Comparison of ENCODE assay signal across 26 cellular contexts in the genomic region with DNA sequence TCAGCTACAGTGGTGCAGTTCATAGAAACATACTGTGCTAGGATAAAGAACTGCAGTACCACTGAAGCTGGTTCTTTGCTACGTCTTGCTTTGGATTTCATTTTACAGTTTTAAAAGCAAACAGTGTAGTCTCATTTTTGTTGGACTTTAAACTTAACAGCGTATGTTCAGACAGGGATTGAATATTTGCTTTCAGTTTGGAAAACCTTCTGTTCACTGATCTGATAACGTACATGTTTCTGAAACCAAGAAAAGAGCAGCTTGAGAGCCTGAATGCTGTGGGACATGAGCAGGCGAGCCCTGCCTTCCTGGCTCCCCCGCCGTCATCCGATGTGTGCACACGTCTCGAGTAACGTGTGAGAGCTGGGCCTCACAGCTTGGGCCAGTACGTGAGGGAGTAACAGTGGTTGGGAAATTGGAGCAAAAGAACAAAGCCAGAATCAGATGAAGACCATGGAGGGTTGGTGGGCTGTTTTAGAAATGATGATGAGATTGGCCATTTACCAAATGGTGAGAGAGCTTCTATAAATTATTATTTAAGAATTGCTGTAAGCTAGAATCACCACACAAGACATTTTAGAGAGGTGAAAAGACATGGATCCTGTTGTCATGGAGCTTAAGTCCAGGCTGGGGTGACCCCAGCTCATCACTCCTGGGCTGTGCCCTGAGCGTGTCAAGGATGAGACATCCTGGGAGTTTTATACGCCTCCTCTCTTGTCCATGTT. TPM values are rescaled to one million over a fixed set of nuclear protein-coding genes. Genes with fewer than 3 reads are reported as not detected.
DNase-seq lines count a peak whose midpoint lies in the region; ATAC-seq, FAIRE-seq and TF ChIP-seq lines count a peak whose summit lies in the region.
"Had no signal": no experiment of that assay in that cellular context is flagged by ENCODE, and none has a peak within 500 bp of the region (broad histone marks: within the 10 kb centered on the region; RNA-seq: fewer than 3 reads in every experiment).

No MANE protein-coding gene starts in this region.

- 96 to 98% methylated on average over 13 of the region's 13 CpGs for whole genome bisulfite sequencing in heart right ventricle, 2 donors

- CTCF ChIA-PET in endothelial cell of umbilical vein (lab: Charles Lee) = interaction anchor here (1.5 kb wide), 1 partner anchor 115 kb away, joined by 5 read pairs; no protein-coding TSS in a partner anchor

- no peaks in the 10 kb centered on the region for H3K9me1 ChIP-seq in endothelial cell of umbilical vein (replicated peaks; ENCODE audit: control insufficient read depth, extremely low read depth, insufficient read depth, low read length)

- H3K4me3 ChIP-seq in heart right ventricle (no peak overlapping the region), endothelial cell of umbilical vein (replicated peaks in 1 of 3; ENCODE audit: insufficient read depth in 1 of 3, low read depth in 1 of 3, low read length in 3 of 3) (no peak overlapping the region), ascending aorta (no peak overlapping the region)
- H3K4me3 ChIP-seq: A549, pancreas, SJCRH30, vagina had no signal

- H3K9me3 Mint-ChIP-seq in nephron progenitor cell = no peaks in the 10 kb centered on the region
- H3K9me3 Mint-ChIP-seq: activated T-helper 1 cell treated with anti-CD3 and anti-CD28 coated beads, Interleukin-12 subunit alpha, Interleukin-12 subunit beta, Interleukin-2, Interleukin-4 antibody, amounts not matched to agents 30 ng/mL and 10 ng/mL and 1 ng/mL, durations not matched to agents 14 hours and 24 hours and 36 hours; IgD-negative memory B cell had no signal

- peaks cover 23 to 100% (median 69%) of the 10 kb centered on the region in 9 donors for H3K36me3 ChIP-seq in heart right ventricle
- H3K36me3 ChIP-seq in endothelial cell of umbilical vein (ENCODE audit: control insufficient read depth in 2 of 2, extremely low read depth in 1 of 2, insufficient read depth in 2 of 2, low read length in 2 of 2) = peaks cover 18 to 59% of the 10 kb centered on the region in 2 experiments
- H3K36me3 ChIP-seq in ascending aorta = peaks cover 85 to 93% of the 10 kb centered on the region in 2 donors

- no peak overlapping the region for H3K27ac ChIP-seq in heart right ventricle
- no peak overlapping the region for H3K27ac ChIP-seq in endothelial cell of umbilical vein (ENCODE audit: insufficient read depth, low read depth, low read length)
- no peak overlapping the region for H3K27ac ChIP-seq in ascending aorta
- H3K27ac ChIP-seq: A549, brain microvascular endothelial cell, pancreas, SJCRH30, vagina had no signal

- H3K27me3 ChIP-seq in heart right ventricle = no peaks in the 10 kb centered on the region
- no peaks in the 10 kb centered on the region for H3K27me3 ChIP-seq in endothelial cell of umbilical vein (ENCODE audit: control insufficient read depth in 2 of 2, insufficient read depth in 2 of 2, low read length in 2 of 2)
- no peaks in the 10 kb centered on the region for H3K27me3 ChIP-seq in ascending aorta
- H3K27me3 ChIP-seq: brain microvascular endothelial cell, pancreas, SJCRH30, vagina had no signal

- H3K4me3 Mint-ChIP-seq in nephron progenitor cell = no peak overlapping the region
- H3K4me3 Mint-ChIP-seq: activated T-helper 1 cell treated with anti-CD3 and anti-CD28 coated beads, Interleukin-12 subunit alpha, Interleukin-12 subunit beta, Interleukin-2, Interleukin-4 antibody, amounts not matched to agents 30 ng/mL and 10 ng/mL and 1 ng/mL, durations not matched to agents 14 hours and 24 hours and 36 hours; IgD-negative memory B cell had no signal

- peaks cover 3% of the 10 kb centered on the region for H3K27me3 Mint-ChIP-seq in nephron progenitor cell (ENCODE audit: low read depth, poor library complexity)
- H3K27me3 Mint-ChIP-seq: IgD-negative memory B cell had no signal

- POLR2A ChIA-PET in endothelial cell of umbilical vein (lab: Charles Lee) = no interaction called here

- dilution Hi-C loops in endothelial cell of umbilical vein (cut with MboI; ENCODE audit: extremely low pct_ligation_motif_present, low sequenced_read_pairs) = no loop called here

- FAIRE-seq in endothelial cell of umbilical vein (lab: Jason Lieb, UNC) (no peak), urothelium cell line (lab: Jason Lieb, UNC) (no peak)
- FAIRE-seq: A549, frontal cortex, pancreas had no signal

- no peaks in the 10 kb centered on the region for H4K20me1 ChIP-seq in endothelial cell of umbilical vein (replicated peaks; ENCODE audit: control insufficient read depth, extremely low read depth, insufficient read depth, low read length)

- H3K9me3 ChIP-seq in heart right ventricle (no peaks in the 10 kb centered on the region), endothelial cell of umbilical vein (replicated peaks; ENCODE audit: control insufficient read depth, insufficient read depth, low read length) (no peaks in the 10 kb centered on the region), ascending aorta (no peaks in the 10 kb centered on the region)
- H3K9me3 ChIP-seq: A549, pancreas, SJCRH30, vagina had no signal

- H2AFZ ChIP-seq in endothelial cell of umbilical vein (ENCODE audit: low read depth, low read length) = no peak overlapping the region

- H3K36me3 Mint-ChIP-seq in nephron progenitor cell (ENCODE audit: low read depth) = peaks cover 57% of the 10 kb centered on the region

- TF ChIP-seq POLR2A in endothelial cell of umbilical vein (IDR thresholded peaks at IDR 0.05; ENCODE audit: low read depth, low read length) = no peak

- DNase-seq in left cardiac atrium (peak; percentile 22), heart right ventricle (no peak), endothelial cell of umbilical vein (ENCODE audit: low read depth, low spot score) (peak; percentile 1), nephron progenitor cell (no peak), urothelium cell line (ENCODE audit: low spot score) (peak; percentile 8), ascending aorta (ENCODE audit: low spot score in 2 of 2) (no peak)
- DNase-seq: activated CD4-positive, CD25-positive, alpha-beta regulatory T cell treated with anti-CD3 and anti-CD28 coated beads, Interleukin-2, amount 50 U/mL, for 72 hours; brain microvascular endothelial cell; C1 segment of cervical spinal cord; DMS153; erythroblast; GF-D8; HCEC 1CT; MM.1S; NCI-H2227 treated with DMSO at 0.1 percent for 48 hours; pancreas; SJCRH30; stimulated activated CD4-positive, alpha-beta T cell treated with anti-CD3 and anti-CD28 coated beads, Interleukin-2, amount 100 ng/mL, for 48 hours; T-helper 9 cell had no signal

- peak overlapping the region; percentile 98 for H3K27ac Mint-ChIP-seq in nephron progenitor cell
- H3K27ac Mint-ChIP-seq: activated T-helper 1 cell treated with anti-CD3 and anti-CD28 coated beads, Interleukin-12 subunit alpha, Interleukin-12 subunit beta, Interleukin-2, Interleukin-4 antibody, amounts not matched to agents 30 ng/mL and 10 ng/mL and 1 ng/mL, durations not matched to agents 14 hours and 24 hours and 36 hours had no signal

- H3K4me1 Mint-ChIP-seq in nephron progenitor cell = peaks cover 13% of the 10 kb centered on the region

- no peak for TF ChIP-seq CTCF in heart right ventricle (IDR thresholded peaks at IDR 0.05)
- TF ChIP-seq CTCF in endothelial cell of umbilical vein (IDR thresholded peaks at IDR 0.05; ENCODE audit: extremely low read depth in 1 of 2, insufficient read depth in 1 of 2, low read depth in 1 of 2, low read length in 2 of 2) = no peak
- no peak for TF ChIP-seq CTCF in nephron progenitor cell (IDR thresholded peaks at IDR 0.05)
- no peak for TF ChIP-seq CTCF in ascending aorta (IDR thresholded peaks at IDR 0.05)

- H3K4me1 ChIP-seq in heart right ventricle (no peaks in the 10 kb centered on the region), endothelial cell of umbilical vein (ENCODE audit: control insufficient read depth, extremely low read depth, insufficient read depth, low read length) (no peaks in the 10 kb centered on the region), ascending aorta (no peaks in the 10 kb centered on the region)
- H3K4me1 ChIP-seq: pancreas, vagina had no signal

- BruUV-seq in endothelial cell of umbilical vein (replicated peaks; lab: Mats Ljungman, UMichigan) = no TSS peak

- H3K9ac ChIP-seq in endothelial cell of umbilical vein (replicated peaks; ENCODE audit: extremely low read depth, insufficient read depth, low read length) = no peak overlapping the region

- intact Hi-C loops in left cardiac atrium (cut with DNase I) (no loop called here), heart right ventricle (cut with DNase I) (loop anchor here in 2 of 10 donors (10.0 kb wide), 2 partner anchors 102 to 112 kb away; a partner anchor contains a TSS), endothelial cell of umbilical vein (cut with micrococcal nuclease) (no loop called here), ascending aorta (cut with DNase I) (no loop called here)

- H3K79me2 ChIP-seq in endothelial cell of umbilical vein (ENCODE audit: control insufficient read depth, insufficient read depth, low read length) = no peaks in the 10 kb centered on the region

- no peak for ATAC-seq in left cardiac atrium
- no peak for ATAC-seq in heart right ventricle
- no peak for ATAC-seq in HG02884 (IDR thresholded peaks at IDR 0.05; ENCODE audit: unreplicated experiment)
- no peak for ATAC-seq in HG02938 (IDR thresholded peaks at IDR 0.05; ENCODE audit: unreplicated experiment)
- ATAC-seq: A549 had no signal

- no peak overlapping the region for H3K4me2 ChIP-seq in endothelial cell of umbilical vein (ENCODE audit: insufficient read depth, low read length)
- H3K4me2 ChIP-seq: A549 had no signal

RNA-seq across cellular contexts. Expression of a gene that starts 20.8 kb away (rescaled TPM):
- total RNA-seq in left cardiac atrium (under 1 TPM; 0.24 to 0.73 TPM), heart right ventricle (under 1 TPM in 5 of 10 donors, not detected in 5; 0.09 to 0.23 (median 0.20) TPM), endothelial cell of umbilical vein (0.42 TPM in 1 of 2 replicates, not detected in the other), ascending aorta (not detected)
- polyA plus RNA-seq in heart right ventricle (under 1 TPM; 0.16 to 0.37 TPM), endothelial cell of umbilical vein (0.06 TPM in 1 of 2 replicates, not detected in the other)
- not detected in 2 replicates for polyA plus RNA-seq in endothelial cell of umbilical vein (2011; cell fraction: cytosol; rRNA removed)
- 0.32 and 0.33 TPM in 2 replicates for polyA plus RNA-seq in endothelial cell of umbilical vein (2011; cell fraction: nucleus; rRNA removed)
- polyA plus RNA-seq in endothelial cell of umbilical vein (2012) = not detected in 2 replicates
- 0.85 TPM in 1 of 2 replicates, not detected in the other for polyA minus RNA-seq in endothelial cell of umbilical vein
- polyA minus RNA-seq in endothelial cell of umbilical vein (2011; cell fraction: cytosol; rRNA and poly(A)+ RNA removed) = not detected
- 0.19 and 0.87 TPM in 2 replicates for polyA minus RNA-seq in endothelial cell of umbilical vein (2011; cell fraction: nucleus; rRNA and poly(A)+ RNA removed)
- polyA plus RNA-seq: IgD-negative memory B cell had no signal

RNA-seq across cellular contexts. Expression of a gene that starts 38.6 kb away (rescaled TPM):
- total RNA-seq in left cardiac atrium (10 to 100 TPM; 18.8 to 39.5 TPM), heart right ventricle (10 to 100 TPM; 19.5 to 44.5 (median 31.6) TPM), endothelial cell of umbilical vein (22.0 and 26.4 TPM in 2 replicates), ascending aorta (17.3 TPM)
- polyA plus RNA-seq in heart right ventricle (10 to 100 TPM in 1 of 2 donors, 1 to 10 TPM in 1; 4.4 to 10.2 TPM), endothelial cell of umbilical vein (26.9 and 29.9 TPM in 2 replicates)
- 14.5 and 14.7 TPM in 2 replicates for polyA plus RNA-seq in endothelial cell of umbilical vein (2011; cell fraction: cytosol; rRNA removed)
- 85.1 and 92.2 TPM in 2 replicates for polyA plus RNA-seq in endothelial cell of umbilical vein (2011; cell fraction: nucleus; rRNA removed)
- polyA plus RNA-seq in endothelial cell of umbilical vein (2012) = 19.5 and 21.6 TPM in 2 replicates
- polyA minus RNA-seq in endothelial cell of umbilical vein = 75.3 and 83.6 TPM in 2 replicates
- 19.7 TPM for polyA minus RNA-seq in endothelial cell of umbilical vein (2011; cell fraction: cytosol; rRNA and poly(A)+ RNA removed)
- polyA minus RNA-seq in endothelial cell of umbilical vein (2011; cell fraction: nucleus; rRNA and poly(A)+ RNA removed) = 44.8 and 66.4 TPM in 2 replicates

Comparison
In these comparisons a context has a peak if more than half of its experiments do, and no peak if none do; other contexts are left out.
1. DNase-seq: peak in left cardiac atrium (single experiment), endothelial cell of umbilical vein (single experiment) and urothelium cell line (single experiment); none in heart right ventricle (0 of 2), nephron progenitor cell (single experiment) and ascending aorta (0 of 2).